10 cellular contexts compared by ENCODE assay signal in the genomic region with DNA sequence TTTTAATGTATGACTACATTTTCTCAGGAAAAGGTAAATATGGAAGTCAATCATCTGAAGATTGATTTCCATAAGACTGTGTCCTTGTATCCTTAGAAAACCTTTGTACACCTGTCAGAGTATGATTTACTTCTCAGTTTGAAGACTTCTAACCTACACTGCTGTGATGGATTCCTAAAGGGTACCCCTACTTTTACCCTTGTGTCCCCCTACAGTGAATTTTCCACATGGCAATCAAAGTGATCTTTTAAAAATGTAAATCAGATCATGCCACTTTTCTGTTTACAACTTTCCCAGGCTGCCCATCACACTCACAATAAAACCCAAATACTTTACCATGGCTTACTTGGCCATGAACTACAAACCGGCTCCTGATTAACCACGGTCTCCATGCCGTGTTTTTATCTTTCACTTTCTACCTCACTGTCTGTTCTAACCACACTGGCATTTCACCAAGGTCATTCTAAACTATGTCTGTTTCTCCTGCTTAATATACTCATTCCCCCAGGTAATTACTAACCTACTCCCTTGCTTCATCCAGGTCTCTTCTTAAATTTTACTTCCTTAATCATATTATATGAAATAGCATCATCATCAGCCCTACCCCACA. TPM values are rescaled to one million over a fixed set of nuclear protein-coding genes. Genes with fewer than 3 reads are reported as not detected.
DNase-seq lines count a peak whose midpoint lies in the region; ATAC-seq, FAIRE-seq and TF ChIP-seq lines count a peak whose summit lies in the region.
"Had no signal": no experiment of that assay in that cellular context is flagged by ENCODE, and none has a peak within 500 bp of the region (broad histone marks: within the 10 kb centered on the region; RNA-seq: fewer than 3 reads in every experiment).

No MANE protein-coding gene starts in this region.

- no peak for TF ChIP-seq CTCF in GM12878 (IDR thresholded peaks at IDR 0.05 in 2 of 3, conservative IDR thresholded peaks at IDR 0.05 in 1 of 3; ENCODE audit: control insufficient read depth in 2 of 3, extremely low read depth in 1 of 3, insufficient read depth in 1 of 3, low read depth in 3 of 3, low read length in 3 of 3)

- SMC1A ChIA-PET in GM12878 (lab: Charles Lee; ENCODE audit: uncharacterized antibody, unreplicated experiment), result interaction anchor here (0.7 kb wide), 2 partner anchors 32 to 196 kb away, joined by 3 read pairs; no protein-coding TSS in a partner anchor

- WGBS in GM12878 (ENCODE audit: insufficient coverage, insufficient replicate concordance, low lambda C conversion rate, missing lambda C conversion rate), result 2% methylated on average over 3 of the region's 3 CpGs

- peak overlapping the region; percentile 69 to 92 (median 88) for H3K4me3 Mint-ChIP-seq in CD8-positive, alpha-beta memory T cell

- peaks cover 0 to 2% (median 0%) of the 10 kb centered on the region in 3 donors for H3K36me3 Mint-ChIP-seq in CD8-positive, alpha-beta memory T cell

- H3K9me3 ChIP-seq in CD8-positive, alpha-beta memory T cell (ENCODE audit: low read length), result no peaks in the 10 kb centered on the region
- no peaks in the 10 kb centered on the region for H3K9me3 ChIP-seq in GM12878 (replicated peaks; ENCODE audit: control insufficient read depth, insufficient read depth, low read length)

- peaks cover 21% of the 10 kb centered on the region for H3K4me1 ChIP-seq in CD8-positive, alpha-beta memory T cell (ENCODE audit: insufficient read depth, low read length)
- peaks cover 10% of the 10 kb centered on the region for H3K4me1 ChIP-seq in GM12878 (ENCODE audit: control insufficient read depth, insufficient read depth, low read length)

- H3K4me2 ChIP-seq in GM12878 (ENCODE audit: control insufficient read depth, insufficient read depth), result peak overlapping the region; percentile 74

- FAIRE-seq in GM12878 (lab: Jason Lieb, UNC), result peak; percentile 71

- no peak for TF ChIP-seq EP300 in GM12878 (IDR thresholded peaks at IDR 0.05; ENCODE audit: borderline replicate concordance in 1 of 2, control insufficient read depth in 1 of 2, low read depth in 2 of 2, low read length in 2 of 2)

- no peak overlapping the region for H3K9ac ChIP-seq in GM12878 (ENCODE audit: control insufficient read depth, insufficient read depth, low read length)

- no peaks in the 10 kb centered on the region for H3K36me3 ChIP-seq in CD8-positive, alpha-beta memory T cell (ENCODE audit: insufficient read depth, low read length)
- H3K36me3 ChIP-seq in GM12878 (ENCODE audit: control insufficient read depth in 2 of 2, insufficient read depth in 2 of 2, low read length in 1 of 2), result no peaks in the 10 kb centered on the region

- intact Hi-C loops in GM12878 (cut with micrococcal nuclease; ENCODE audit: unreplicated experiment), result no loop called here

- CTCF ChIA-PET in CD8-positive, alpha-beta memory T cell (lab: Charles Lee), result no interaction called here
- CTCF ChIA-PET in GM12878 (lab: Yijun Ruan, JAX), result no interaction called here

- no peaks in the 10 kb centered on the region for H4K20me1 ChIP-seq in GM12878 (ENCODE audit: control insufficient read depth, insufficient read depth)

- H3K4me3 ChIP-seq in CD8-positive, alpha-beta memory T cell (ENCODE audit: low read length), result peak overlapping the region; percentile 44
- 0 out of 2 replicates have a peak overlapping the region, but pooled peaks have one; percentile 2 for H3K4me3 ChIP-seq in GM12878

- peaks cover 9 to 16% (median 14%) of the 10 kb centered on the region in 3 donors for H3K4me1 Mint-ChIP-seq in CD8-positive, alpha-beta memory T cell

- no peaks in the 10 kb centered on the region for H3K9me3 Mint-ChIP-seq in CD8-positive, alpha-beta memory T cell

- in situ Hi-C loops in GM12878 (cut with MboI), result no loop called here

- no peaks in the 10 kb centered on the region for H3K27me3 ChIP-seq in CD8-positive, alpha-beta memory T cell (ENCODE audit: insufficient read depth, low read length, poor library complexity, severe bottlenecking)
- H3K27me3 ChIP-seq in GM12878 (replicated peaks in 1 of 2; ENCODE audit: control insufficient read depth in 2 of 2, insufficient read depth in 2 of 2, low read length in 1 of 2), result no peaks in the 10 kb centered on the region

- no peak overlapping the region for H3K27ac ChIP-seq in CD8-positive, alpha-beta memory T cell (ENCODE audit: low read depth, low read length)
- H3K27ac ChIP-seq in GM12878 (ENCODE audit: control insufficient read depth, insufficient read depth), result no peak overlapping the region

- peak overlapping the region; percentile 57 for H2AFZ ChIP-seq in GM12878 (ENCODE audit: control insufficient read depth, low read depth, low read length)

- RAD21 ChIA-PET in GM12878 (lab: Charles Lee; ENCODE audit: unreplicated experiment), result interaction anchor here (0.6 to 0.9 kb wide), 3 partner anchors 8 to 234 kb away, joined by 3 to 4 read pairs (median 3); partner anchors contain the start of genes DNAI7 and ETFRF1

- no peaks in the 10 kb centered on the region for H3K79me2 ChIP-seq in GM12878 (ENCODE audit: control insufficient read depth, insufficient read depth, low read length)

- ATAC-seq in GM19452 (IDR thresholded peaks at IDR 0.05; ENCODE audit: unreplicated experiment) (peak; percentile 90), HG03354 (IDR thresholded peaks at IDR 0.05; ENCODE audit: poor library complexity, severe bottlenecking, unreplicated experiment) (peak; percentile 92), GM12878 (peak; percentile 95), esophagus mucosa (no peak)

- POLR2A ChIA-PET in CD8-positive, alpha-beta memory T cell (lab: Charles Lee), result interaction anchor here (0.9 kb wide), 1 partner anchor 64 kb away, joined by 3 read pairs; the partner anchor contains the start of gene KRAS
- POLR2A ChIA-PET in GM12878 (lab: Charles Lee), result interaction anchor here (0.6 kb wide), 1 partner anchor 37 kb away, joined by 6 read pairs; no protein-coding TSS in a partner anchor

- DNase-seq in CD8-positive, alpha-beta memory T cell, result peak in 2 of 5 donors; percentile 13 to 38
- DNase-seq in GM12878 (ENCODE audit: low read depth, low spot score) (peak; percentile 35), OCI-M2 (lab: John Stamatoyannopoulos, UW; ENCODE audit: unreplicated experiment) (no peak), SW480 (ENCODE audit: low spot score) (no peak), retina (no peak)
- DNase-seq: DMS79, NCI-H146 had no signal

- peak overlapping the region; percentile 21 to 94 (median 87) for H3K27ac Mint-ChIP-seq in CD8-positive, alpha-beta memory T cell

- no TSS peak for BruUV-seq in GM12878 (replicated peaks; lab: Mats Ljungman, UMichigan)

- no peaks in the 10 kb centered on the region for H3K27me3 Mint-ChIP-seq in CD8-positive, alpha-beta memory T cell

- TF ChIP-seq POLR2A in GM12878 (IDR thresholded peaks at IDR 0.05; ENCODE audit: low read depth, low read length), result no peak

- TF ChIP-seq RAD21 in GM12878 (IDR thresholded peaks at IDR 0.05; ENCODE audit: insufficient read depth, low read depth, low read length), result no peak

RNA-seq across cellular contexts. Expression of gene DNAI7, which starts 8.1 kb away (rescaled TPM):
- not detected for total RNA-seq in CD8-positive, alpha-beta memory T cell
- not detected for polyA plus RNA-seq in CD8-positive, alpha-beta memory T cell
- not detected in 2 replicates for total RNA-seq in GM12878 (2013; cell fraction: nucleolus; rRNA removed)
- total RNA-seq in GM12878 (2014; rRNA removed) (0.05 TPM in 1 of 2 replicates, not detected in the other), GM12878 (2014; rRNA removed; fragmentation: Illumina TruSeq; extraction: Trizol) (not detected in 2 replicates), GM12878 (2021) (not detected in 2 replicates), esophagus mucosa (not detected)
- not detected for polyA plus RNA-seq in GM12878 (2011; ENCODE audit: low read depth)
- polyA plus RNA-seq in GM12878 (2011; rRNA removed) (0.04 TPM in 1 of 2 replicates, not detected in the other), GM12878 (2014; fragmentation: Illumina TruSeq; extraction: Trizol) (0.07 TPM in 1 of 2 replicates, not detected in the other), GM12878 (2014; fragmentation: Nextera tagmentation; extraction: Ambion mirVana) (under 1 TPM; 0.11 to 0.48 TPM), GM12878 (2014; rRNA removed) (0.05 and 0.08 TPM in 2 replicates), GM12878 (2016; fragmentation: Nextera tagmentation; extraction: Ambion mirVana) (under 1 TPM; 0.15 to 0.29 TPM)
- not detected in 2 replicates for polyA plus RNA-seq in GM12878 (2011; cell fraction: cytosol; rRNA removed)
- polyA plus RNA-seq in GM12878 (2011; cell fraction: nucleus; rRNA removed), result 0.07 TPM in 1 of 2 replicates, not detected in the other
- 0.11 and 0.15 TPM in 2 replicates for polyA plus RNA-seq in GM12878 (2012)
- polyA minus RNA-seq in GM12878 (2011; rRNA and poly(A)+ RNA removed), result not detected in 2 replicates
- polyA minus RNA-seq in GM12878 (2011; cell fraction: cytosol; rRNA and poly(A)+ RNA removed), result not detected in 2 replicates
- polyA minus RNA-seq in GM12878 (2011; cell fraction: nucleus; rRNA and poly(A)+ RNA removed), result not detected in 2 replicates

RNA-seq across cellular contexts. Expression of gene ETFRF1, which starts 8.1 kb away (rescaled TPM):
- total RNA-seq in CD8-positive, alpha-beta memory T cell, result 10 to 100 TPM; 12.4 to 14.4 TPM
- 30.1 TPM for polyA plus RNA-seq in CD8-positive, alpha-beta memory T cell
- total RNA-seq in GM12878 (2013; cell fraction: nucleolus; rRNA removed), result 25.8 and 34.9 TPM in 2 replicates
- total RNA-seq in GM12878 (2014; rRNA removed) (16.3 and 18.1 TPM in 2 replicates), GM12878 (2014; rRNA removed; fragmentation: Illumina TruSeq; extraction: Trizol) (22.4 and 23.8 TPM in 2 replicates), GM12878 (2021) (11.8 and 12.0 TPM in 2 replicates), esophagus mucosa (13.1 TPM)
- 7.1 TPM for polyA plus RNA-seq in GM12878 (2011; ENCODE audit: low read depth)
- polyA plus RNA-seq in GM12878 (2011; rRNA removed) (9.9 and 21.5 TPM in 2 replicates), GM12878 (2014; fragmentation: Illumina TruSeq; extraction: Trizol) (30.1 and 38.2 TPM in 2 replicates), GM12878 (2014; fragmentation: Nextera tagmentation; extraction: Ambion mirVana) (10 to 100 TPM; 48.2 to 59.6 TPM), GM12878 (2014; rRNA removed) (11.2 and 16.3 TPM in 2 replicates), GM12878 (2016; fragmentation: Nextera tagmentation; extraction: Ambion mirVana) (10 to 100 TPM; 36.9 to 44.5 TPM)
- 3.1 and 3.4 TPM in 2 replicates for polyA plus RNA-seq in GM12878 (2011; cell fraction: cytosol; rRNA removed)
- polyA plus RNA-seq in GM12878 (2011; cell fraction: nucleus; rRNA removed), result 4.5 and 5.2 TPM in 2 replicates
- polyA plus RNA-seq in GM12878 (2012), result 11.0 and 12.1 TPM in 2 replicates
- polyA minus RNA-seq in GM12878 (2011; rRNA and poly(A)+ RNA removed), result 4.4 and 5.5 TPM in 2 replicates
- polyA minus RNA-seq in GM12878 (2011; cell fraction: cytosol; rRNA and poly(A)+ RNA removed), result 1.2 and 2.1 TPM in 2 replicates
- 7.1 and 7.7 TPM in 2 replicates for polyA minus RNA-seq in GM12878 (2011; cell fraction: nucleus; rRNA and poly(A)+ RNA removed)
